In the genomic region with DNA sequence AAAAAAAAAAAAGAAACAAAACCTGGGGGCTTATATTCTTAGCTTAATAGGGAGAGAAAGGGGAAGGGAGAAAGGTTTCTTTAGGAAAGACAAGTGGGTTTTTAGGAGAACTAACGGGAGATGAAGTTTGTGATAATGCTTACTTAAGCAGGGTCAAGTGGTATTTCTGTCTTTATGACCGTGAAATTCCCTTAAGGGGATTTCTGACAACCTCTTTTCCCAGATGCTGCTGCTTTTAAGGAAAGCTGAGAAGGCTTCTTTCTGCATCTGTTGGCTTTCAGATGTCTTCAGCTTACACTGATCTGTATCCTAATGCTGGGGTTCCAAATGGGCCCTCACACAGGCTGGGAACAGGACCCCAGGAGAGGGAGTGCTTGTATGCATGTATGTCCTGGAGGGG, we compare ENCODE assay signal across 14 cellular contexts. TPM values are rescaled to one million over a fixed set of nuclear protein-coding genes. Genes with fewer than 3 reads are reported as not detected.
"Had no signal": no experiment of that assay in that cellular context is flagged by ENCODE, and none has a peak within 500 bp of the region (broad histone marks: within the 10 kb centered on the region; RNA-seq: fewer than 3 reads in every experiment).

No MANE protein-coding gene starts in this region.

- DNase-seq: activated CD4-positive, alpha-beta T cell treated with anti-CD3 and anti-CD28 coated beads, Interleukin-2, amount 50 U/mL, for 4 hours; activated naive CD4-positive, alpha-beta T cell treated with anti-CD3 and anti-CD28 coated beads for 36 hours; activated naive CD8-positive, alpha-beta T cell treated with anti-CD3 and anti-CD28 coated beads, Interleukin-2, amount 50 U/mL, for 24 hours; aorta; erythroblast; naive B cell; stimulated activated CD4-positive, alpha-beta T cell treated with anti-CD3 and anti-CD28 coated beads, Interleukin-2, amount 100 ng/mL, for 24 hours; uterus had no signal

- H3K36me3 Mint-ChIP-seq: naive B cell; stimulated activated memory B cell treated with anti-CD40 and anti-IgM and Interleukin-4, amounts not matched to agents 10 μg/mL and 1 μg/mL and 100 μg/mL, for 72 hours had no signal

- H3K9me3 Mint-ChIP-seq: activated naive CD4-positive, alpha-beta T cell treated with anti-CD3 and anti-CD28 coated beads for 36 hours; activated naive CD8-positive, alpha-beta T cell treated with anti-CD3 and anti-CD28 coated beads, Interleukin-2, amount 50 U/mL, for 24 hours; activated T-helper 2 cell treated with anti-CD3 and anti-CD28 coated beads, Interferon-gamma antibody, Interleukin-2, Interleukin-4, amounts not matched to agents 10 μg/mL and 5 μg/mL and 100 μg/mL, durations not matched to agents 14 hours and 24 hours and 36 hours; naive B cell; stimulated activated memory B cell treated with anti-CD40 and anti-IgM and Interleukin-4, amounts not matched to agents 10 μg/mL and 1 μg/mL and 100 μg/mL, for 72 hours had no signal

- H3K27ac ChIP-seq: neutrophil, thyroid gland, uterus had no signal

- H3K27me3 Mint-ChIP-seq: activated naive CD8-positive, alpha-beta T cell treated with anti-CD3 and anti-CD28 coated beads, Interleukin-2, amount 50 U/mL, for 24 hours had no signal

- H3K4me3 Mint-ChIP-seq: activated naive CD4-positive, alpha-beta T cell treated with anti-CD3 and anti-CD28 coated beads for 36 hours; activated naive CD8-positive, alpha-beta T cell treated with anti-CD3 and anti-CD28 coated beads, Interleukin-2, amount 50 U/mL, for 24 hours; naive B cell; stimulated activated memory B cell treated with anti-CD40 and anti-IgM and Interleukin-4, amounts not matched to agents 10 μg/mL and 1 μg/mL and 100 μg/mL, for 72 hours had no signal

- H3K27me3 ChIP-seq: neutrophil, thyroid gland, uterus had no signal

- H3K4me3 ChIP-seq: thyroid gland, uterus had no signal

- H3K27ac Mint-ChIP-seq: activated naive CD4-positive, alpha-beta T cell treated with anti-CD3 and anti-CD28 coated beads for 36 hours; activated naive CD8-positive, alpha-beta T cell treated with anti-CD3 and anti-CD28 coated beads, Interleukin-2, amount 50 U/mL, for 24 hours; activated T-helper 2 cell treated with anti-CD3 and anti-CD28 coated beads, Interferon-gamma antibody, Interleukin-2, Interleukin-4, amounts not matched to agents 10 μg/mL and 5 μg/mL and 100 μg/mL, durations not matched to agents 14 hours and 24 hours and 36 hours; stimulated activated memory B cell treated with anti-CD40 and anti-IgM and Interleukin-4, amounts not matched to agents 10 μg/mL and 1 μg/mL and 100 μg/mL, for 72 hours had no signal

- H3K36me3 ChIP-seq: neutrophil, thyroid gland, uterus had no signal

RNA-seq across cellular contexts. Expression of a gene that starts 42.7 kb away (rescaled TPM):
- total RNA-seq: activated naive CD4-positive, alpha-beta T cell treated with anti-CD3 and anti-CD28 coated beads for 36 hours; lung microvascular endothelial cell; mononuclear cell; thyroid gland had no signal
